22 cellular contexts compared by ENCODE assay signal in the genomic region with DNA sequence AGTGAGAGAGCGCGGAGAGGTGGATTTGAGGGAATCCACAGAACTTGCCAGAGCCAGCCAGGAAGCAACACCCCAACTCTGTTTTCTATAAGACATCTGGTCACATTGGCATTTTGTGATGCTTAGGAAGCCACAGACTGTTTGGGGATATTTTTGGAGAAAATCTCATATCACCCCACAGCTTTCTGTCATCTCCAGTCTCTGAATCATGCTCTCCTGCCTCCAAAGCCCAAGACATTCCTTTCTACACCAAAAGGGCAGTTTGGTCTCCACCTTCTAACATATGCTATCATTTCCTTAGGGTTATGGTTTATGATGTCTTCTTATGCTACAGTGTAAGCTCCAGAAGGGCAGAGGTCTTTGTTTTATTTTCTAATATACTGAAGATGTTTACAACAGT. TPM values are rescaled to one million over a fixed set of nuclear protein-coding genes. Genes with fewer than 3 reads are reported as not detected.
DNase-seq lines count a peak whose midpoint lies in the region; ATAC-seq and TF ChIP-seq lines count a peak whose summit lies in the region.
"Had no signal": no experiment of that assay in that cellular context is flagged by ENCODE, and none has a peak within 500 bp of the region (broad histone marks: within the 10 kb centered on the region; RNA-seq: fewer than 3 reads in every experiment).

No MANE protein-coding gene starts in this region.

- no peak for TF ChIP-seq POLR2A in spleen (IDR thresholded peaks at IDR 0.05)

- H3K4me2 ChIP-seq in OCI-LY7 (ENCODE audit: low read length): peak overlapping the region; percentile 47

- H3K9me3 ChIP-seq in cardiac muscle cell (ENCODE audit: low read depth) (no peaks in the 10 kb centered on the region), OCI-LY7 (ENCODE audit: low read length) (no peaks in the 10 kb centered on the region), spleen (no peaks in the 10 kb centered on the region)
- H3K9me3 ChIP-seq: psoas muscle, upper lobe of right lung had no signal

- in situ Hi-C loops in brain microvascular endothelial cell (cut with HindIII; ENCODE audit: low pct_ligation_motif_present, low sequenced_read_pairs): no loop called here

- BruUV-seq in OCI-LY7 (replicated peaks; lab: Mats Ljungman, UMichigan): no TSS peak

- DNase-seq in cardiac muscle cell (ENCODE audit: low read depth in 1 of 2, low spot score in 1 of 2) (no peak), left ventricle myocardium superior (no peak), OCI-LY7 (ENCODE audit: low spot score) (no peak), fibroblast of mammary gland (ENCODE audit: low read depth) (peak; percentile 38), brain microvascular endothelial cell (no peak), spleen (no peak)
- no peak for DNase-seq in activated CD8-positive, alpha-beta memory T cell treated with anti-CD3 and anti-CD28 coated beads, Interleukin-2, amount 50 U/mL, for 48 hours
- DNase-seq: activated CD4-positive, alpha-beta T cell treated with anti-CD3 and anti-CD28 coated beads, Interleukin-2, amount 10 ng/mL, durations not matched to agents 24 days and 14 days; activated naive CD4-positive, alpha-beta T cell treated with Interleukin-2 at 50 U/mL for 16 hours; activated T-cell treated with anti-CD3 and anti-CD28 coated beads, Interleukin-2, amount 50 U/mL, for 72 hours; C1 segment of cervical spinal cord; glutamatergic neuron; Kasumi-1; kidney glomerular epithelial cell; naive B cell; NCI-H1930; NCI-H2227 treated with DMSO at 0.1 percent for 48 hours; NCI-H69; psoas muscle; upper lobe of right lung had no signal

- POLR2A ChIA-PET in OCI-LY7 (lab: Charles Lee): interaction anchor here (0.6 to 2.1 kb wide), 3 partner anchors 9 to 32 kb away, joined by 4 to 13 read pairs (median 8); partner anchors contain the start of gene BCL10

- CTCF ChIA-PET in OCI-LY7 (lab: Charles Lee; ENCODE audit: unreplicated experiment): no interaction called here

- no peaks in the 10 kb centered on the region for H3K36me3 ChIP-seq in cardiac muscle cell
- H3K36me3 ChIP-seq in OCI-LY7 (ENCODE audit: insufficient read depth, low read length): no peaks in the 10 kb centered on the region
- H3K36me3 ChIP-seq in brain microvascular endothelial cell (replicated peaks): no peaks in the 10 kb centered on the region
- H3K36me3 ChIP-seq in spleen: no peaks in the 10 kb centered on the region
- H3K36me3 ChIP-seq: upper lobe of right lung had no signal

- no peaks in the 10 kb centered on the region for H3K9me2 ChIP-seq in OCI-LY7 (ENCODE audit: insufficient read depth, low read length)

- peak overlapping the region; percentile 46; the same call in 1 of the 2 replicates for H2AFZ ChIP-seq in OCI-LY7 (ENCODE audit: low read length)

- H3K4me3 ChIP-seq in cardiac muscle cell (no peak overlapping the region), OCI-LY7 (ENCODE audit: low read depth, low read length, poor library complexity, severe bottlenecking) (no peak overlapping the region), fibroblast of mammary gland (ENCODE audit: control insufficient read depth, low read depth, low read length) (no peak overlapping the region), brain microvascular endothelial cell (ENCODE audit: low read depth, low read length) (no peak overlapping the region), spleen (no peak overlapping the region)
- H3K4me3 ChIP-seq: psoas muscle, upper lobe of right lung had no signal

- no peak for ATAC-seq in left ventricle myocardium superior
- ATAC-seq in GM18870 (IDR thresholded peaks at IDR 0.05; ENCODE audit: unreplicated experiment): no peak
- ATAC-seq: activated T-cell treated with anti-CD3 and anti-CD28 coated beads, Interleukin-2, amount 50 U/mL, for 72 hours; psoas muscle; upper lobe of right lung had no signal

- peaks cover 28% of the 10 kb centered on the region for H3K4me1 ChIP-seq in cardiac muscle cell (ENCODE audit: low read depth)
- peaks cover 19% of the 10 kb centered on the region for H3K4me1 ChIP-seq in OCI-LY7 (ENCODE audit: insufficient read depth, low read length, poor library complexity, severe bottlenecking)
- peaks cover 0 to 26% (median 2%) of the 10 kb centered on the region in 6 donors for H3K4me1 ChIP-seq in spleen
- H3K4me1 ChIP-seq: psoas muscle had no signal

- H3K79me2 ChIP-seq in OCI-LY7 (ENCODE audit: insufficient read depth, low read depth, low read length): no peaks in the 10 kb centered on the region

- peak overlapping the region; percentile 85 for H3K27ac ChIP-seq in cardiac muscle cell
- H3K27ac ChIP-seq in OCI-LY7 (ENCODE audit: low read depth, low read length, poor library complexity, severe bottlenecking): no peak overlapping the region
- H3K27ac ChIP-seq in brain microvascular endothelial cell: no peak overlapping the region
- no peak overlapping the region for H3K27ac ChIP-seq in spleen
- H3K27ac ChIP-seq: psoas muscle, upper lobe of right lung, VCaP had no signal

- WGBS in spleen, 5 donors: 95 to 100% (median 98%) methylated on average over 2 of the region's 2 CpGs

- no peaks in the 10 kb centered on the region for H4K20me1 ChIP-seq in OCI-LY7 (ENCODE audit: insufficient read depth, low read length)

- TF ChIP-seq CTCF in cardiac muscle cell (IDR thresholded peaks at IDR 0.05; ENCODE audit: low read depth, low read length) (no peak), OCI-LY7 (conservative IDR thresholded peaks at IDR 0.05; ENCODE audit: low read length) (no peak), fibroblast of mammary gland (conservative IDR thresholded peaks at IDR 0.05; ENCODE audit: control insufficient read depth, insufficient read depth, low read depth, low read length) (no peak), brain microvascular endothelial cell (IDR thresholded peaks at IDR 0.05; ENCODE audit: low read depth, low read length, missing control alignments) (no peak), spleen (IDR thresholded peaks at IDR 0.05 in 8 of 11, conservative IDR thresholded peaks at IDR 0.05 in 3 of 11) (no peak)

- intact Hi-C loops in left ventricle myocardium superior (cut with micrococcal nuclease) (no loop called here), OCI-LY7 (cut with micrococcal nuclease; ENCODE audit: unreplicated experiment) (no loop called here), spleen (cut with DNase I; ENCODE audit: low total_unique reads) (no loop called here)

- no peaks in the 10 kb centered on the region for H3K27me3 ChIP-seq in cardiac muscle cell
- H3K27me3 ChIP-seq in brain microvascular endothelial cell (replicated peaks): no peaks in the 10 kb centered on the region
- H3K27me3 ChIP-seq in spleen (replicated peaks in 1 of 7): no peaks in the 10 kb centered on the region
- H3K27me3 ChIP-seq: upper lobe of right lung had no signal

RNA-seq across cellular contexts. Expression of gene BCL10, which starts 14.4 kb away (rescaled TPM):
- total RNA-seq in cardiac muscle cell (11.7 and 12.8 TPM in 2 replicates), left ventricle myocardium superior (8.4 TPM), OCI-LY7 (2022) (29.0 and 32.5 TPM in 2 replicates), spleen (10 to 100 TPM; 27.4 to 45.1 (median 38.1) TPM)
- polyA plus RNA-seq in cardiac muscle cell (11.7 and 18.9 TPM in 2 replicates), spleen (10 to 100 TPM; 10.5 to 14.4 (median 11.0) TPM)
- total RNA-seq in OCI-LY7 (2014; rRNA removed; shearing (Covaris generic)): 10.6 and 17.4 TPM in 2 replicates

RNA-seq across cellular contexts. Expression of gene C1orf52, which starts 31.4 kb away (rescaled TPM):
- 63.4 and 71.6 TPM in 2 replicates for total RNA-seq in cardiac muscle cell
- 82.1 and 91.4 TPM in 2 replicates for polyA plus RNA-seq in cardiac muscle cell
- 18.7 TPM for total RNA-seq in left ventricle myocardium superior
- 35.6 and 55.3 TPM in 2 replicates for total RNA-seq in OCI-LY7 (2014; rRNA removed; shearing (Covaris generic))
- total RNA-seq in OCI-LY7 (2022): 33.0 and 37.4 TPM in 2 replicates
- 10 to 100 TPM; 16.2 to 28.4 (median 21.1) TPM for total RNA-seq in spleen
- polyA plus RNA-seq in spleen: 10 to 100 TPM; 19.6 to 29.7 (median 24.8) TPM
